Comparison of ENCODE assay signal across 8 cellular contexts in the genomic region with DNA sequence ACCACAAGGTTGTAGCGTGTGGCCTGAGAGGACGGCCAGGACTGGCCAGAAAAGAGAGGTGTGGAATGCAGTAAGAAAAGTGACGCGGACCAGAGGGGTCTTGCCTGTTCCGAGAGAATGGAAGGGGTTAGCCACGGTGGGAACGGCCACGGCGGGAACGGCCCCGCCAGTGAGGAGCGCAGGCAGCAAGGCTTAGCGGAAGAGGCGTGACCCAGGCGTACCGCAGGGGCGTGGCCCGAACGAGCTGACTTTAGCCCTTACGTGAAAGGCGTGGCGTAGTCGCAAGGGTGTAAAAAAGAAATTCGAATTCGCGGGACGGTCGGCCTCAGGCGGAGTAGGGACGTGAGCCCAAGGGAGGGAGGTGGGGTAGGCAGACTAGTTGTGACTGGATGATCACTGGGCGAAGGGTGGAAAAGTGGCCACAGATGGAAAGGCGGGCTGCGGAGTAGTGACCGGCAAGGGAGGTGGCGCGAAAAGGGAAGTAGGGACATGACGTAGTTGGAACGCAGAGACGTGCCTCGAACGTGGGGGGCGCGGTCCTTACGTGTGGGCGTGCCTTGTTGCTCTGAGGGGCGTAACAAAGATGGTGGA. TPM values are rescaled to one million over a fixed set of nuclear protein-coding genes. Genes with fewer than 3 reads are reported as not detected.
DNase-seq lines count a peak whose midpoint lies in the region; ATAC-seq and TF ChIP-seq lines count a peak whose summit lies in the region.

No MANE protein-coding gene starts in this region.

- H3F3A ChIP-seq in GM23248 (ENCODE audit: insufficient read depth), result no peaks in the 10 kb centered on the region

- H3K27ac ChIP-seq in GM23248 (peak overlapping the region; percentile 97), Karpas-422 (ENCODE audit: low read length) (peak overlapping the region; percentile 82), Peyer's patch (peak overlapping the region; percentile 96 to 100 (median 98))

- 0 out of 2 replicates have a peak, but pooled peaks cover 3% of the 10 kb centered on the region for H3K4me1 ChIP-seq in GM23248 (ENCODE audit: insufficient read depth)
- H3K4me1 ChIP-seq in Karpas-422 (ENCODE audit: low read length), result peaks cover 31% of the 10 kb centered on the region
- H3K4me1 ChIP-seq in Peyer's patch, result peaks cover 0 to 8% (median 4%) of the 10 kb centered on the region in 4 donors

- intact Hi-C loops in activated T-helper 1 cell treated with anti-CD3 and anti-CD28 coated beads, Interleukin-12 subunit alpha, Interleukin-12 subunit beta, Interleukin-2, Interleukin-4 antibody, amounts not matched to agents 30 ng/mL and 10 ng/mL and 1 ng/mL, durations not matched to agents 14 hours and 24 hours and 36 hours (cut with micrococcal nuclease), result loop anchor here (1.0 to 2.0 kb wide), 11 partner anchors 12 to 1195 kb away; a partner anchor contains a TSS
- intact Hi-C loops in natural killer cell (cut with micrococcal nuclease), result loop anchor here (1.0 to 10.0 kb wide), 6 partner anchors 63 to 800 kb away; a partner anchor contains a TSS

- H3K27me3 Mint-ChIP-seq in activated T-helper 1 cell treated with anti-CD3 and anti-CD28 coated beads, Interleukin-12 subunit alpha, Interleukin-12 subunit beta, Interleukin-2, Interleukin-4 antibody, amounts not matched to agents 30 ng/mL and 10 ng/mL and 1 ng/mL, durations not matched to agents 14 hours and 24 hours and 36 hours (ENCODE audit: insufficient read depth), result peaks cover 2% of the 10 kb centered on the region
- H3K27me3 Mint-ChIP-seq in natural killer cell (ENCODE audit: low read depth in 2 of 2), result peaks cover 0 to 16% of the 10 kb centered on the region in 2 donors

- 0 to 1% methylated on average over 19 to 31 of the region's 46 CpGs for WGBS in GM23248 (ENCODE audit: low coverage in 1 of 2, low lambda C conversion rate in 2 of 2, missing lambda C conversion rate in 2 of 2), 2 experiments

- H2AFZ ChIP-seq in GM23248 (peak overlapping the region; percentile 99), Karpas-422 (ENCODE audit: low read length) (peak overlapping the region; percentile 95)

- H3K4me3 ChIP-seq in GM23248, result peak overlapping the region; percentile 87
- peak overlapping the region; percentile 87 for H3K4me3 ChIP-seq in Karpas-422 (ENCODE audit: low read length)
- H3K4me3 ChIP-seq in Peyer's patch, result peak overlapping the region; percentile 63 to 95 (median 80)
- H3K4me3 ChIP-seq in fibroblast of pulmonary artery (replicated peaks; ENCODE audit: low read depth, low read length), result peak overlapping the region; percentile 84

- H3K27me3 ChIP-seq in GM23248 (replicated peaks; ENCODE audit: insufficient read depth) (no peaks in the 10 kb centered on the region), Karpas-422 (ENCODE audit: low read length) (no peaks in the 10 kb centered on the region), Peyer's patch (no peaks in the 10 kb centered on the region)

- H3K9me3 Mint-ChIP-seq in activated T-helper 1 cell treated with anti-CD3 and anti-CD28 coated beads, Interleukin-12 subunit alpha, Interleukin-12 subunit beta, Interleukin-2, Interleukin-4 antibody, amounts not matched to agents 30 ng/mL and 10 ng/mL and 1 ng/mL, durations not matched to agents 14 hours and 24 hours and 36 hours, result no peaks in the 10 kb centered on the region
- no peaks in the 10 kb centered on the region for H3K9me3 Mint-ChIP-seq in natural killer cell

- H3K9ac ChIP-seq in GM23248 (peak overlapping the region; percentile 93), Karpas-422 (ENCODE audit: low read length) (peak overlapping the region; percentile 85)

- H3K4me2 ChIP-seq in GM23248 (ENCODE audit: unreplicated experiment) (peak overlapping the region; percentile 86), Karpas-422 (ENCODE audit: low read depth, low read length, poor library complexity, severe bottlenecking) (peak overlapping the region; percentile 88)

- H3K79me2 ChIP-seq in GM23248 (ENCODE audit: insufficient read depth) (peaks cover 40% of the 10 kb centered on the region), Karpas-422 (ENCODE audit: low read length) (peaks cover 45% of the 10 kb centered on the region)

- H3K9me2 ChIP-seq in GM23248 (ENCODE audit: insufficient read depth) (no peaks in the 10 kb centered on the region), Karpas-422 (replicated peaks; ENCODE audit: insufficient read depth, low read length) (no peaks in the 10 kb centered on the region)

- no peaks in the 10 kb centered on the region for H4K20me1 ChIP-seq in GM23248 (ENCODE audit: insufficient read depth)
- peaks cover 11% of the 10 kb centered on the region; the same call in 1 of the 2 replicates for H4K20me1 ChIP-seq in Karpas-422 (ENCODE audit: insufficient read depth, low read depth, low read length)

- peak; percentile 13 to 78 for TF ChIP-seq POLR2A in Peyer's patch (IDR thresholded peaks at IDR 0.05)

- ATAC-seq in natural killer cell, result peak; percentile 82 to 94 (median 85)

- H3K36me3 ChIP-seq in GM23248 (ENCODE audit: low read depth) (no peaks in the 10 kb centered on the region), Karpas-422 (ENCODE audit: insufficient read depth, low read length) (0 out of 2 replicates have a peak, but pooled peaks cover 15% of the 10 kb centered on the region), Peyer's patch (no peaks in the 10 kb centered on the region)

- TF ChIP-seq CTCF in Peyer's patch (IDR thresholded peaks at IDR 0.05) (no peak), fibroblast of pulmonary artery (IDR thresholded peaks at IDR 0.05; ENCODE audit: low read length, missing control alignments) (no peak), natural killer cell (IDR thresholded peaks at IDR 0.05) (no peak)

- H3K9me3 ChIP-seq in GM23248 (ENCODE audit: low read depth), result no peaks in the 10 kb centered on the region
- H3K9me3 ChIP-seq in Karpas-422 (ENCODE audit: low read length), result no peaks in the 10 kb centered on the region
- H3K9me3 ChIP-seq in Peyer's patch, result no peaks in the 10 kb centered on the region

- DNase-seq in Daoy (ENCODE audit: low read depth), result peak; percentile 92
- peak; percentile 94 for DNase-seq in GM23248
- DNase-seq in Karpas-422, result peak; percentile 98
- DNase-seq in Peyer's patch, result peak; percentile 85 to 97 (median 91)
- DNase-seq in activated T-helper 1 cell treated with anti-CD3 and anti-CD28 coated beads, Interleukin-12 subunit alpha, Interleukin-12 subunit beta, Interleukin-2, Interleukin-4 antibody, amounts not matched to agents 30 ng/mL and 10 ng/mL and 1 ng/mL, durations not matched to agents 14 hours and 24 hours and 36 hours (ENCODE audit: low spot score), result peak; percentile 75
- peak; percentile 89 for DNase-seq in fibroblast of pulmonary artery (ENCODE audit: low read depth)
- DNase-seq in natural killer cell, result peak; percentile 79
- DNase-seq in stimulated activated naive CD4-positive, alpha-beta T cell (lab: John Stamatoyannopoulos, UW), result peak; percentile 79 to 100 (median 94)

- H3K4me3 Mint-ChIP-seq in activated T-helper 1 cell treated with anti-CD3 and anti-CD28 coated beads, Interleukin-12 subunit alpha, Interleukin-12 subunit beta, Interleukin-2, Interleukin-4 antibody, amounts not matched to agents 30 ng/mL and 10 ng/mL and 1 ng/mL, durations not matched to agents 14 hours and 24 hours and 36 hours, result no peak overlapping the region
- H3K4me3 Mint-ChIP-seq in natural killer cell, result no peak overlapping the region

- no peak overlapping the region for H3K27ac Mint-ChIP-seq in activated T-helper 1 cell treated with anti-CD3 and anti-CD28 coated beads, Interleukin-12 subunit alpha, Interleukin-12 subunit beta, Interleukin-2, Interleukin-4 antibody, amounts not matched to agents 30 ng/mL and 10 ng/mL and 1 ng/mL, durations not matched to agents 14 hours and 24 hours and 36 hours
- no peak overlapping the region for H3K27ac Mint-ChIP-seq in natural killer cell

- H3K36me3 Mint-ChIP-seq in activated T-helper 1 cell treated with anti-CD3 and anti-CD28 coated beads, Interleukin-12 subunit alpha, Interleukin-12 subunit beta, Interleukin-2, Interleukin-4 antibody, amounts not matched to agents 30 ng/mL and 10 ng/mL and 1 ng/mL, durations not matched to agents 14 hours and 24 hours and 36 hours (ENCODE audit: low read depth), result no peaks in the 10 kb centered on the region
- H3K36me3 Mint-ChIP-seq in natural killer cell, result no peaks in the 10 kb centered on the region

- in situ Hi-C loops in GM23248 (cut with MboI), result loop anchor here (10.0 kb wide), 1 partner anchor 330 kb away; no protein-coding TSS in a partner anchor

- peaks cover 8% of the 10 kb centered on the region for H3K4me1 Mint-ChIP-seq in activated T-helper 1 cell treated with anti-CD3 and anti-CD28 coated beads, Interleukin-12 subunit alpha, Interleukin-12 subunit beta, Interleukin-2, Interleukin-4 antibody, amounts not matched to agents 30 ng/mL and 10 ng/mL and 1 ng/mL, durations not matched to agents 14 hours and 24 hours and 36 hours (ENCODE audit: low read depth)
- H3K4me1 Mint-ChIP-seq in natural killer cell, result peaks cover 3 to 5% of the 10 kb centered on the region in 2 donors

RNA-seq across cellular contexts. Expression of a gene that starts 10.4 kb away (rescaled TPM):
- total RNA-seq in Daoy (2014; rRNA removed; shearing (Covaris generic)), result 0.57 TPM in 1 of 2 replicates, not detected in the other
- total RNA-seq in GM23248 (2014; rRNA removed; shearing (Covaris generic)), result 0.13 and 0.43 TPM in 2 replicates
- polyA plus RNA-seq in GM23248 (2016; fragmentation: Nextera tagmentation; extraction: Ambion mirVana), result 0.18 and 0.23 TPM in 2 replicates
- total RNA-seq in Karpas-422 (2014; rRNA removed; shearing (Covaris generic); ENCODE audit: low replicate concordance), result 0.18 and 0.86 TPM in 2 replicates
- total RNA-seq in Peyer's patch (not detected), natural killer cell (under 1 TPM in 1 of 3 donors, not detected in 2; 0.28 TPM)
- total RNA-seq in activated T-helper 1 cell treated with anti-CD3 and anti-CD28 coated beads, Interleukin-12 subunit alpha, Interleukin-12 subunit beta, Interleukin-2, Interleukin-4 antibody, amounts not matched to agents 30 ng/mL and 10 ng/mL and 1 ng/mL, durations not matched to agents 14 hours and 24 hours and 36 hours, result 0.17 TPM in 1 of 2 replicates, not detected in the other

Comparison
In these comparisons a context has a peak if more than half of its experiments do, and no peak if none do; other contexts are left out.
1. Peak in every context shown above with its lines: DNase-seq, ATAC-seq, H3K4me3 ChIP-seq and H3K27ac ChIP-seq.